Comparison of ENCODE assay signal across 21 cellular contexts in the genomic region with DNA sequence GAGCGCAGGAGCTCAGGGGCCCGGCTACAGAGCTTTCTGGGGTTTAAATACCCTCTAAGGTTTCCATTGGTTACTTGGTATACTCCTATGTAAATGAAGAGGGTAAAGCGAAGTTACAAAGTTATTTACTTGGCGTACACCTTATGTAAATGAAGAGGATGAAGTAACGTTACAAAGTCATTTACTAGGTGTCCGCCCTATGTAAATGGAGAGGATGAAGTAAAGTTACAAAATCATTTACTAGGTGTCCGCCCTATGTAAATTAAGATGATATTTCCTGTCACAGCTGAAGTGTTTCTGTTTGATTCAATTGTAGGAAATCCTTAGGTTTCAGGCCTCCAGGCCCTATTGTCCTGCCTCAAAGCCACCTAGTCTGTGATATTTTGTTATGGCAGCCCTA.
"Had no signal": no experiment of that assay in that cellular context is flagged by ENCODE, and none has a peak within 500 bp of the region (broad histone marks: within the 10 kb centered on the region; RNA-seq: fewer than 3 reads in every experiment).

No MANE protein-coding gene starts in this region.

- H3K27ac ChIP-seq: dorsolateral prefrontal cortex, neural progenitor cell, parathyroid adenoma, suprapubic skin, transverse colon, upper lobe of right lung, uterus had no signal

- H3K4me3 ChIP-seq: dorsolateral prefrontal cortex, neural progenitor cell, smooth muscle cell, suprapubic skin, transverse colon, upper lobe of right lung, uterus had no signal

- H3K4me1 ChIP-seq: neural progenitor cell, parathyroid adenoma, suprapubic skin, transverse colon, upper lobe of right lung, uterus had no signal

- DNase-seq: dorsolateral prefrontal cortex; effector CD4-positive, alpha-beta T cell; hypothalamus; immature natural killer cell; mesenchymal stem cell; naive thymus-derived CD4-positive, alpha-beta T cell; stimulated activated CD4-positive, alpha-beta T cell treated with anti-CD3 and anti-CD28 coated beads, Interleukin-12 subunit alpha, Interleukin-12 subunit beta, amount 100 ng/mL, for 4 hours; stimulated activated CD4-positive, alpha-beta T cell treated with anti-CD3 and anti-CD28 coated beads, Interleukin-1b, Interleukin-23, amount 100 ng/mL, for 48 hours; stimulated activated CD4-positive, alpha-beta T cell treated with anti-CD3 and anti-CD28 coated beads, Interleukin-4, amount 100 ng/mL, for 1 hour; stimulated activated CD8-positive, alpha-beta memory T cell treated with anti-CD3 and anti-CD28 coated beads, Interleukin-4, amount 100 ng/mL, for 48 hours; stimulated activated naive CD4-positive, alpha-beta T cell; stimulated activated naive CD8-positive, alpha-beta T cell treated with anti-CD3 and anti-CD28 coated beads, Interleukin-15, amount 100 ng/mL, for 72 hours; transverse colon; upper lobe of right lung; uterus had no signal

- H3K27me3 ChIP-seq: dorsolateral prefrontal cortex, neural progenitor cell, suprapubic skin, transverse colon, upper lobe of right lung, uterus had no signal

- H3K36me3 ChIP-seq: neural progenitor cell, suprapubic skin, transverse colon, upper lobe of right lung, uterus had no signal

- H2AFZ ChIP-seq: neural progenitor cell, parathyroid adenoma had no signal

- H3K79me2 ChIP-seq: parathyroid adenoma had no signal

- ATAC-seq: left lobe of liver; naive thymus-derived CD4-positive, alpha-beta T cell; sciatic nerve; stimulated activated naive CD8-positive, alpha-beta T cell treated with anti-CD3 and anti-CD28 coated beads, Interleukin-15, amount 100 ng/mL, for 72 hours; upper lobe of right lung had no signal
